In the genomic region with DNA sequence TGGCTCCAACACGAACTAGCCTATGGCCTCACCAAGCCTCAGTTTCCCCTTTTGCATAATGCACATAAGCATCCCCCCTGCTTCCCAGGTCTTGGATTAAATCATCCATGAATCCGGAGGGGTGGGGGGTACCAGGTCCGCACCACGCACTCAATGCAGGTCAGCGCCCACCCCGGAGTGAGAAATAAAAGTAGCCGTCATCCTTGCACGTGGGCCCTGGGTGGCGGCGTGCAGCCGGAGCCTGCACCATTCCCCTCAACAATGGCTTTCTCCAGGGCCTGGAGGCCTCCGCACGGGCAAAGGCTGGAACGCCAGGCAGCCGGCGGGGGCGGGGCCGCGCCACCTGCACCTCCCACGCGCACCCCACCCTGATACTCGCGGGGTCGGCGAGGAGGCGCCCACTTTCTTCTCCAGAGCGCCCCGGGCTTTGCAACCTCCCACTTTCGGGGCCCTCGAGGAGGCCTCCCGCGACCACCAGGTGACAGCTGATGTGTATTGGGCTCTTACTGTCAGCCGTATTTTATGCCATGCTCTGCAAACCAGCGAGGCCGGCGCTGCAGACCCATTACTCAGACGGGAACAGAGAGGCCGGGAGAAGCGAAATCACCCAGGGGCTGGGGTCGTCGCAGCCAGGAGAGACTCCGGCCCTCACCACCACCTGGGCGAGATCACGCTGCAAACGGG, we compare ENCODE assay signal across 8 cellular contexts. TPM values are rescaled to one million over a fixed set of nuclear protein-coding genes. Genes with fewer than 3 reads are reported as not detected.
DNase-seq lines count a peak whose midpoint lies in the region; ATAC-seq and TF ChIP-seq lines count a peak whose summit lies in the region.

No MANE protein-coding gene starts in this region.

- no peak for TF ChIP-seq CTCF in lung (IDR thresholded peaks at IDR 0.05; ENCODE audit: control extremely low read depth, extremely low read depth)

- WGBS in lung, 2 donors: 0% methylated on average over 45 of the region's 45 CpGs

- no peaks in the 10 kb centered on the region for H3K9me2 ChIP-seq in Karpas-422 (replicated peaks; ENCODE audit: insufficient read depth, low read length)

- H3K27ac ChIP-seq in Karpas-422 (ENCODE audit: low read length) (no peak overlapping the region), lung (ENCODE audit: low read depth in 1 of 2, low read length in 1 of 2) (peak overlapping the region; percentile 87 to 95)

- intact Hi-C loops in activated CD4-positive, alpha-beta T cell treated with anti-CD3 and anti-CD28 coated beads, Interleukin-2, amount 10 ng/mL, durations not matched to agents 24 days and 14 days (cut with micrococcal nuclease): loop anchor here (1.0 to 2.0 kb wide), 2 partner anchors 18 to 145 kb away; a partner anchor contains a TSS
- intact Hi-C loops in dendritic cell treated with granulocyte-macrophage colony-stimulating factor and Interleukin-4, amounts not matched to agents 40 ng/mL and 50 ng/mL, for 4 days (cut with micrococcal nuclease): loop anchor here (2.0 to 5.0 kb wide), 3 partner anchors 78 to 157 kb away; no protein-coding TSS in a partner anchor

- peaks cover 27% of the 10 kb centered on the region for H3K4me1 Mint-ChIP-seq in activated CD4-positive, alpha-beta T cell treated with anti-CD3 and anti-CD28 coated beads, Interleukin-2, amount 10 ng/mL, durations not matched to agents 24 days and 14 days
- H3K4me1 Mint-ChIP-seq in dendritic cell treated with granulocyte-macrophage colony-stimulating factor and Interleukin-4, amounts not matched to agents 40 ng/mL and 50 ng/mL, for 4 days (ENCODE audit: low read depth): peaks cover 44% of the 10 kb centered on the region

- H3K4me1 ChIP-seq in Karpas-422 (ENCODE audit: low read length): peaks cover 50% of the 10 kb centered on the region
- H3K4me1 ChIP-seq in lung (ENCODE audit: control insufficient read depth in 2 of 2, insufficient read depth in 2 of 2, low read length in 2 of 2): peaks cover 0 to 4% of the 10 kb centered on the region in 2 donors

- H3K4me3 ChIP-seq in Karpas-422 (ENCODE audit: low read length) (no peak overlapping the region; the same call in 1 of the 2 replicates), lung (peak overlapping the region; percentile 53)

- peaks cover 9% of the 10 kb centered on the region; the same call in 1 of the 2 replicates for H4K20me1 ChIP-seq in Karpas-422 (ENCODE audit: insufficient read depth, low read depth, low read length)

- no peaks in the 10 kb centered on the region; the same call in 1 of the 2 replicates for H3K36me3 ChIP-seq in Karpas-422 (ENCODE audit: insufficient read depth, low read length)
- peaks cover 0 to 8% of the 10 kb centered on the region in 2 donors for H3K36me3 ChIP-seq in lung (ENCODE audit: control insufficient read depth in 2 of 2, insufficient read depth in 2 of 2, low read length in 2 of 2)

- ATAC-seq in GM19324 (IDR thresholded peaks at IDR 0.05; ENCODE audit: low FRiP score, unreplicated experiment) (peak; percentile 6), lung (ENCODE audit: insufficient read depth, low FRiP score) (no peak), GM18909 (IDR thresholded peaks at IDR 0.05; ENCODE audit: poor library complexity, unreplicated experiment) (no peak)

- no peaks in the 10 kb centered on the region; the same call in 1 of the 2 replicates for H3K79me2 ChIP-seq in Karpas-422 (ENCODE audit: low read length)

- H3K36me3 Mint-ChIP-seq in activated CD4-positive, alpha-beta T cell treated with anti-CD3 and anti-CD28 coated beads, Interleukin-2, amount 10 ng/mL, durations not matched to agents 24 days and 14 days (ENCODE audit: low read depth): peaks cover 30% of the 10 kb centered on the region
- H3K36me3 Mint-ChIP-seq in dendritic cell treated with granulocyte-macrophage colony-stimulating factor and Interleukin-4, amounts not matched to agents 40 ng/mL and 50 ng/mL, for 4 days (ENCODE audit: low read depth): peaks cover 30% of the 10 kb centered on the region

- peaks cover 5% of the 10 kb centered on the region for H3K27me3 Mint-ChIP-seq in activated CD4-positive, alpha-beta T cell treated with anti-CD3 and anti-CD28 coated beads, Interleukin-2, amount 10 ng/mL, durations not matched to agents 24 days and 14 days
- peaks cover 8% of the 10 kb centered on the region for H3K27me3 Mint-ChIP-seq in dendritic cell treated with granulocyte-macrophage colony-stimulating factor and Interleukin-4, amounts not matched to agents 40 ng/mL and 50 ng/mL, for 4 days

- H3K9me3 ChIP-seq in Karpas-422 (ENCODE audit: low read length) (no peaks in the 10 kb centered on the region), lung (ENCODE audit: control insufficient read depth in 2 of 2, insufficient read depth in 1 of 2, low read length in 1 of 2) (no peaks in the 10 kb centered on the region)

- H3K9ac ChIP-seq in Karpas-422 (ENCODE audit: low read length): no peak overlapping the region

- H3K27ac Mint-ChIP-seq in activated CD4-positive, alpha-beta T cell treated with anti-CD3 and anti-CD28 coated beads, Interleukin-2, amount 10 ng/mL, durations not matched to agents 24 days and 14 days: peak overlapping the region; percentile 96
- peak overlapping the region; percentile 95 for H3K27ac Mint-ChIP-seq in dendritic cell treated with granulocyte-macrophage colony-stimulating factor and Interleukin-4, amounts not matched to agents 40 ng/mL and 50 ng/mL, for 4 days

- H3K4me3 Mint-ChIP-seq in activated CD4-positive, alpha-beta T cell treated with anti-CD3 and anti-CD28 coated beads, Interleukin-2, amount 10 ng/mL, durations not matched to agents 24 days and 14 days: peak overlapping the region; percentile 100
- H3K4me3 Mint-ChIP-seq in dendritic cell treated with granulocyte-macrophage colony-stimulating factor and Interleukin-4, amounts not matched to agents 40 ng/mL and 50 ng/mL, for 4 days: peak overlapping the region; percentile 99

- DNase-seq in A172 (ENCODE audit: low spot score) (peak; percentile 71), Karpas-422 (peak; percentile 51), lung (ENCODE audit: low spot score) (peak; percentile 53)
- DNase-seq in activated CD4-positive, alpha-beta T cell treated with anti-CD3 and anti-CD28 coated beads, Interleukin-2, amount 10 ng/mL, durations not matched to agents 24 days and 14 days: peak; percentile 87
- DNase-seq in stimulated activated CD8-positive, alpha-beta memory T cell treated with anti-CD3 and anti-CD28 coated beads, Interleukin-15, amount 100 ng/mL, for 24 hours (ENCODE audit: low read depth): peak; percentile 28

- no peak overlapping the region for H2AFZ ChIP-seq in Karpas-422 (ENCODE audit: low read length)

- H3K9me3 Mint-ChIP-seq in activated CD4-positive, alpha-beta T cell treated with anti-CD3 and anti-CD28 coated beads, Interleukin-2, amount 10 ng/mL, durations not matched to agents 24 days and 14 days: peaks cover 3% of the 10 kb centered on the region
- H3K9me3 Mint-ChIP-seq in dendritic cell treated with granulocyte-macrophage colony-stimulating factor and Interleukin-4, amounts not matched to agents 40 ng/mL and 50 ng/mL, for 4 days: no peaks in the 10 kb centered on the region

- H3K27me3 ChIP-seq in Karpas-422 (ENCODE audit: low read length) (no peaks in the 10 kb centered on the region), lung (ENCODE audit: control insufficient read depth, insufficient read depth) (no peaks in the 10 kb centered on the region)

- H3K4me2 ChIP-seq in Karpas-422 (ENCODE audit: low read depth, low read length, poor library complexity, severe bottlenecking): peak overlapping the region; percentile 47

RNA-seq across cellular contexts. Expression of a gene that starts 0.8 kb away (rescaled TPM):
- 92.7 and 97.6 TPM in 2 replicates for total RNA-seq in A172 (2014; rRNA removed; shearing (Covaris generic))
- 8.6 and 11.0 TPM in 2 replicates for total RNA-seq in Karpas-422 (2014; rRNA removed; shearing (Covaris generic); ENCODE audit: low replicate concordance)
- total RNA-seq in activated CD4-positive, alpha-beta T cell treated with anti-CD3 and anti-CD28 coated beads, Interleukin-2, amount 10 ng/mL, durations not matched to agents 24 days and 14 days: 101 and 102 TPM in 2 replicates
- total RNA-seq in lung: 10 to 100 TPM; 81.0 to 92.7 TPM
- polyA plus RNA-seq in lung: 100 to 1,000 TPM in 1 of 2 donors, 10 to 100 TPM in 1; 92.4 to 405 TPM

RNA-seq across cellular contexts. Expression of a gene that starts 18.4 kb away (rescaled TPM):
- total RNA-seq in A172 (2014; rRNA removed; shearing (Covaris generic)): 232 and 348 TPM in 2 replicates
- 20.8 and 80.2 TPM in 2 replicates for total RNA-seq in Karpas-422 (2014; rRNA removed; shearing (Covaris generic); ENCODE audit: low replicate concordance)
- total RNA-seq in activated CD4-positive, alpha-beta T cell treated with anti-CD3 and anti-CD28 coated beads, Interleukin-2, amount 10 ng/mL, durations not matched to agents 24 days and 14 days: 120 TPM in 2 replicates
- total RNA-seq in lung: 10 to 100 TPM; 19.1 to 42.9 TPM
- polyA plus RNA-seq in lung: 10 to 100 TPM; 19.7 to 37.0 TPM

RNA-seq across cellular contexts. Expression of a gene that starts 47.8 kb away (rescaled TPM):
- total RNA-seq in A172 (2014; rRNA removed; shearing (Covaris generic)): 85.0 and 110 TPM in 2 replicates
- 49.3 and 66.5 TPM in 2 replicates for total RNA-seq in Karpas-422 (2014; rRNA removed; shearing (Covaris generic); ENCODE audit: low replicate concordance)
- 182 and 190 TPM in 2 replicates for total RNA-seq in activated CD4-positive, alpha-beta T cell treated with anti-CD3 and anti-CD28 coated beads, Interleukin-2, amount 10 ng/mL, durations not matched to agents 24 days and 14 days
- 100 to 1,000 TPM in 1 of 2 donors, 10 to 100 TPM in 1; 27.2 to 103 TPM for total RNA-seq in lung
- 100 to 1,000 TPM in 1 of 2 donors, 10 to 100 TPM in 1; 58.5 to 103 TPM for polyA plus RNA-seq in lung

Comparison
In these comparisons a context has a peak if more than half of its experiments do, and no peak if none do; other contexts are left out.
1. DNase-seq: peak in every context shown above with its lines; median percentile 87 in activated CD4-positive, alpha-beta T cell treated with anti-CD3 and anti-CD28 coated beads, Interleukin-2, amount 10 ng/mL, durations not matched to agents 24 days and 14 days; 71 in A172; 53 in lung; 51 in Karpas-422; 28 in stimulated activated CD8-positive, alpha-beta memory T cell treated with anti-CD3 and anti-CD28 coated beads, Interleukin-15, amount 100 ng/mL, for 24 hours.